ENCODE assay signal across 9 cellular contexts in genomic region chr2:120442541-120442922, GRCh38.
DNase-seq lines count a peak whose midpoint lies in the region; ATAC-seq, FAIRE-seq and TF ChIP-seq lines count a peak whose summit lies in the region.
"Had no signal": no experiment of that assay in that cellular context is flagged by ENCODE, and none has a peak within 500 bp of the region (broad histone marks: within the 10 kb centered on the region; RNA-seq: fewer than 3 reads in every experiment).

No MANE protein-coding gene starts in this region.

- POLR2A ChIA-PET in endothelial cell of umbilical vein (lab: Charles Lee) = no interaction called here
- POLR2A ChIA-PET in naive thymus-derived CD4-positive, alpha-beta T cell (lab: Charles Lee) = no interaction called here

- no peak overlapping the region for H2AFZ ChIP-seq in endothelial cell of umbilical vein (ENCODE audit: low read depth, low read length)

- H3K36me3 Mint-ChIP-seq in naive thymus-derived CD4-positive, alpha-beta T cell = no peaks in the 10 kb centered on the region
- H3K36me3 Mint-ChIP-seq: CD4-positive, CD25-positive, alpha-beta regulatory T cell had no signal

- H3K9me3 Mint-ChIP-seq in naive thymus-derived CD4-positive, alpha-beta T cell = no peaks in the 10 kb centered on the region

- TF ChIP-seq POLR2A in endothelial cell of umbilical vein (IDR thresholded peaks at IDR 0.05; ENCODE audit: low read depth, low read length) = no peak

- DNase-seq in Right ventricle myocardium superior = no peak
- no peak for DNase-seq in cardiac septum (ENCODE audit: low spot score)
- no peak for DNase-seq in endothelial cell of umbilical vein (ENCODE audit: low read depth, low spot score)
- peak in 1 of 9 donors; percentile 10 for DNase-seq in naive thymus-derived CD4-positive, alpha-beta T cell
- no peak for DNase-seq in GM10266 (ENCODE audit: extremely low spot score)
- DNase-seq in dedifferentiated amniotic fluid mesenchymal stem cell (ENCODE audit: extremely low spot score) = no peak

- BruUV-seq in endothelial cell of umbilical vein (replicated peaks; lab: Mats Ljungman, UMichigan) = no TSS peak

- H3K4me1 Mint-ChIP-seq in naive thymus-derived CD4-positive, alpha-beta T cell = peaks cover 4 to 13% (median 6%) of the 10 kb centered on the region in 7 donors

- H3K27me3 ChIP-seq in endothelial cell of umbilical vein (ENCODE audit: control insufficient read depth in 2 of 2, insufficient read depth in 2 of 2, low read length in 2 of 2) = peaks cover 29 to 37% of the 10 kb centered on the region in 2 experiments
- peaks cover 0 to 10% of the 10 kb centered on the region in 2 donors for H3K27me3 ChIP-seq in naive thymus-derived CD4-positive, alpha-beta T cell (ENCODE audit: control insufficient read depth in 2 of 2, insufficient read depth in 2 of 2, low read length in 2 of 2)

- no peak overlapping the region for H3K9ac ChIP-seq in endothelial cell of umbilical vein (replicated peaks; ENCODE audit: extremely low read depth, insufficient read depth, low read length)

- H3K27ac ChIP-seq in endothelial cell of umbilical vein (ENCODE audit: insufficient read depth, low read depth, low read length) = no peak overlapping the region
- no peak overlapping the region for H3K27ac ChIP-seq in naive thymus-derived CD4-positive, alpha-beta T cell (ENCODE audit: low read depth, low read length)
- H3K27ac ChIP-seq in urinary bladder (ENCODE audit: low read depth) = no peak overlapping the region

- H3K27ac Mint-ChIP-seq in naive thymus-derived CD4-positive, alpha-beta T cell = no peak overlapping the region
- H3K27ac Mint-ChIP-seq: CD4-positive, CD25-positive, alpha-beta regulatory T cell had no signal

- no peaks in the 10 kb centered on the region for H3K9me3 ChIP-seq in endothelial cell of umbilical vein (replicated peaks; ENCODE audit: control insufficient read depth, insufficient read depth, low read length)
- no peaks in the 10 kb centered on the region for H3K9me3 ChIP-seq in naive thymus-derived CD4-positive, alpha-beta T cell (ENCODE audit: control insufficient read depth in 2 of 3, low read length in 3 of 3)

- no peaks in the 10 kb centered on the region for H3K9me1 ChIP-seq in endothelial cell of umbilical vein (replicated peaks; ENCODE audit: control insufficient read depth, extremely low read depth, insufficient read depth, low read length)

- H3K79me2 ChIP-seq in endothelial cell of umbilical vein (ENCODE audit: control insufficient read depth, insufficient read depth, low read length) = no peaks in the 10 kb centered on the region

- peaks cover 32 to 62% (median 42%) of the 10 kb centered on the region in 5 donors for H3K27me3 Mint-ChIP-seq in naive thymus-derived CD4-positive, alpha-beta T cell

- H3K4me3 ChIP-seq in endothelial cell of umbilical vein (replicated peaks in 1 of 3; ENCODE audit: insufficient read depth in 1 of 3, low read depth in 1 of 3, low read length in 3 of 3) (no peak overlapping the region), urinary bladder (ENCODE audit: low read depth, low read length) (peak overlapping the region; percentile 16)
- H3K4me3 ChIP-seq in naive thymus-derived CD4-positive, alpha-beta T cell (ENCODE audit: low read length) = peak overlapping the region; percentile 35

- no peak for FAIRE-seq in endothelial cell of umbilical vein (lab: Jason Lieb, UNC)

- H3K4me2 ChIP-seq in endothelial cell of umbilical vein (ENCODE audit: insufficient read depth, low read length) = no peak overlapping the region

- ATAC-seq in Right ventricle myocardium superior (ENCODE audit: poor library complexity) = peak; percentile 26
- no peak for ATAC-seq in naive thymus-derived CD4-positive, alpha-beta T cell
- no peak for ATAC-seq in GM21381 (IDR thresholded peaks at IDR 0.05; ENCODE audit: unreplicated experiment)

- H3K4me1 ChIP-seq in endothelial cell of umbilical vein (ENCODE audit: control insufficient read depth, extremely low read depth, insufficient read depth, low read length) (no peaks in the 10 kb centered on the region), urinary bladder (ENCODE audit: insufficient read depth) (no peaks in the 10 kb centered on the region)
- H3K4me1 ChIP-seq in naive thymus-derived CD4-positive, alpha-beta T cell (ENCODE audit: control insufficient read depth in 2 of 2, insufficient read depth in 2 of 2, low read length in 2 of 2) = no peaks in the 10 kb centered on the region

- H4K20me1 ChIP-seq in endothelial cell of umbilical vein (replicated peaks; ENCODE audit: control insufficient read depth, extremely low read depth, insufficient read depth, low read length) = no peaks in the 10 kb centered on the region

- dilution Hi-C loops in endothelial cell of umbilical vein (cut with MboI; ENCODE audit: extremely low pct_ligation_motif_present, low sequenced_read_pairs) = no loop called here

- intact Hi-C loops in Right ventricle myocardium superior (cut with DNase I) = loop anchor here (10.0 kb wide), 1 partner anchor 132 kb away; no protein-coding TSS in a partner anchor
- intact Hi-C loops in cardiac septum (cut with DNase I) = no loop called here
- intact Hi-C loops in endothelial cell of umbilical vein (cut with micrococcal nuclease) = loop anchor here (10.0 kb wide), 1 partner anchor 232 kb away; no protein-coding TSS in a partner anchor
- intact Hi-C loops in naive thymus-derived CD4-positive, alpha-beta T cell (cut with micrococcal nuclease) = no loop called here

- WGBS in urinary bladder = 4% methylated on average over 16 of the region's 16 CpGs

- H3K36me3 ChIP-seq in endothelial cell of umbilical vein (ENCODE audit: control insufficient read depth in 2 of 2, extremely low read depth in 1 of 2, insufficient read depth in 2 of 2, low read length in 2 of 2) (no peaks in the 10 kb centered on the region), urinary bladder (ENCODE audit: insufficient read depth) (no peaks in the 10 kb centered on the region)
- no peaks in the 10 kb centered on the region for H3K36me3 ChIP-seq in naive thymus-derived CD4-positive, alpha-beta T cell (ENCODE audit: control insufficient read depth in 2 of 3, insufficient read depth in 3 of 3, low read length in 3 of 3)

- TF ChIP-seq CTCF in endothelial cell of umbilical vein (IDR thresholded peaks at IDR 0.05; ENCODE audit: extremely low read depth in 1 of 2, insufficient read depth in 1 of 2, low read depth in 1 of 2, low read length in 2 of 2) = no peak
- no peak for TF ChIP-seq CTCF in GM10266 (IDR thresholded peaks at IDR 0.05; ENCODE audit: control insufficient read depth, insufficient read depth, low read depth, missing control alignments)

- CTCF ChIA-PET in endothelial cell of umbilical vein (lab: Charles Lee) = no interaction called here
- CTCF ChIA-PET in naive thymus-derived CD4-positive, alpha-beta T cell (lab: Charles Lee) = no interaction called here

- H3K4me3 Mint-ChIP-seq in naive thymus-derived CD4-positive, alpha-beta T cell = peak overlapping the region; percentile 57 to 79 (median 72)

TF ChIP-seq in endothelial cell of umbilical vein, 7 proteins besides CTCF, POLR2A, EP300 and RAD21:
- TF ChIP-seq FOS (IDR thresholded peaks at IDR 0.05; ENCODE audit: borderline replicate concordance, insufficient read depth, low read length) (no peak), EZH2 (IDR thresholded peaks at IDR 0.05; ENCODE audit: borderline replicate concordance, low read depth, low read length, severe bottlenecking) (peak; percentile 92)

Comparison
In these comparisons a context has a peak if more than half of its experiments do, and no peak if none do; other contexts are left out.
1. intact Hi-C loops: an anchor here in Right ventricle myocardium superior (10.0 kb wide) and endothelial cell of umbilical vein (10.0 kb wide); none called in cardiac septum and naive thymus-derived CD4-positive, alpha-beta T cell.
2. H3K4me3 ChIP-seq: peak in naive thymus-derived CD4-positive, alpha-beta T cell (single experiment) and urinary bladder (single experiment); none in endothelial cell of umbilical vein (0 of 3).